Comparison of ENCODE assay signal across 35 cellular contexts in genomic region chr21:14632359-14632758, GRCh38.
"Had no signal": no experiment of that assay in that cellular context is flagged by ENCODE, and none has a peak within 500 bp of the region (broad histone marks: within the 10 kb centered on the region; RNA-seq: fewer than 3 reads in every experiment).

No MANE protein-coding gene starts in this region.

- FAIRE-seq: bronchial epithelial cell, TTC549 had no signal

- H3K4me3 Mint-ChIP-seq: activated CD4-positive, alpha-beta memory T cell treated with anti-CD3 and anti-CD28 coated beads, Interleukin-2, amount 10 ng/mL, durations not matched to agents 7 days and 5 days; activated CD4-positive, alpha-beta T cell treated with anti-CD3 and anti-CD28 coated beads for 36 hours; activated CD4-positive, alpha-beta T cell treated with anti-CD3 and anti-CD28 coated beads, Interleukin-2, amount 10 ng/mL, durations not matched to agents 7 days and 5 days; activated CD8-positive, alpha-beta memory T cell treated with anti-CD3 and anti-CD28 coated beads, Interleukin-2, amount 10 ng/mL, durations not matched to agents 7 days and 5 days; activated CD8-positive, alpha-beta T cell treated with anti-CD3 and anti-CD28 coated beads, Interleukin-2, amount 10 ng/mL, durations not matched to agents 7 days and 5 days; activated naive CD4-positive, alpha-beta T cell treated with anti-CD3 and anti-CD28 coated beads, Interleukin-2, amount 10 ng/mL, durations not matched to agents 7 days and 5 days; activated naive CD4-positive, alpha-beta T cell treated with anti-CD3 and anti-CD28 coated beads, Interleukin-2, amount 50 U/mL, for 24 hours; activated naive CD8-positive, alpha-beta T cell; activated naive CD8-positive, alpha-beta T cell treated with anti-CD3 and anti-CD28 coated beads, Interleukin-2, amount 10 ng/mL, durations not matched to agents 7 days and 5 days; activated naive CD8-positive, alpha-beta T cell treated with anti-CD3 and anti-CD28 coated beads, Interleukin-2, amount 50 U/mL, for 24 hours; activated T-cell treated with anti-CD3 and anti-CD28 coated beads, Interleukin-2, amount 50 U/mL, for 24 hours; brain; central memory CD8-positive, alpha-beta T cell; T-helper 1 cell treated with Interleukin-12 subunit alpha and Interleukin-12 subunit beta and Interleukin-4 antibody, amounts not matched to agents 30 μg/mL and 1 μg/mL, for 36 hours; T-helper 2 cell treated with Interferon-gamma antibody and Interleukin-4, amounts not matched to agents 5 μg/mL and 100 μg/mL, for 36 hours had no signal

- H3K27me3 Mint-ChIP-seq: activated CD4-positive, alpha-beta memory T cell treated with anti-CD3 and anti-CD28 coated beads, Interleukin-2, amount 10 ng/mL, durations not matched to agents 7 days and 5 days; activated CD4-positive, alpha-beta T cell treated with anti-CD3 and anti-CD28 coated beads for 36 hours; activated CD4-positive, alpha-beta T cell treated with anti-CD3 and anti-CD28 coated beads, Interleukin-2, amount 10 ng/mL, durations not matched to agents 7 days and 5 days; activated CD8-positive, alpha-beta memory T cell treated with anti-CD3 and anti-CD28 coated beads, Interleukin-2, amount 10 ng/mL, durations not matched to agents 7 days and 5 days; activated naive CD4-positive, alpha-beta T cell treated with anti-CD3 and anti-CD28 coated beads, Interleukin-2, amount 10 ng/mL, durations not matched to agents 7 days and 5 days; activated naive CD4-positive, alpha-beta T cell treated with anti-CD3 and anti-CD28 coated beads, Interleukin-2, amount 50 U/mL, for 24 hours; activated naive CD8-positive, alpha-beta T cell; activated naive CD8-positive, alpha-beta T cell treated with anti-CD3 and anti-CD28 coated beads, Interleukin-2, amount 10 ng/mL, durations not matched to agents 7 days and 5 days; activated naive CD8-positive, alpha-beta T cell treated with anti-CD3 and anti-CD28 coated beads, Interleukin-2, amount 50 U/mL, for 24 hours; activated T-cell treated with anti-CD3 and anti-CD28 coated beads, Interleukin-2, amount 50 U/mL, for 24 hours; central memory CD8-positive, alpha-beta T cell had no signal

- H3K36me3 Mint-ChIP-seq: activated naive CD4-positive, alpha-beta T cell treated with anti-CD3 and anti-CD28 coated beads, Interleukin-2, amount 50 U/mL, for 24 hours; activated naive CD8-positive, alpha-beta T cell; brain had no signal

- ATAC-seq: activated CD4-positive, alpha-beta T cell treated with anti-CD3 and anti-CD28 coated beads for 36 hours; activated CD4-positive, CD25-positive, alpha-beta regulatory T cell treated with anti-CD3 and anti-CD28 coated beads, Interleukin-2, amount 50 U/mL, for 24 hours; activated CD8-positive, alpha-beta memory T cell treated with anti-CD3 and anti-CD28 coated beads, Interleukin-2, amount 10 ng/mL, durations not matched to agents 7 days and 5 days; activated CD8-positive, alpha-beta T cell treated with anti-CD3 and anti-CD28 coated beads, Interleukin-2, amount 10 ng/mL, durations not matched to agents 7 days and 5 days; activated naive CD8-positive, alpha-beta T cell treated with anti-CD3 and anti-CD28 coated beads, Interleukin-2, amount 50 U/mL, for 24 hours had no signal

- DNase-seq: activated CD4-positive, alpha-beta memory T cell treated with anti-CD3 and anti-CD28 coated beads, Interleukin-2, amount 10 ng/mL, durations not matched to agents 7 days and 5 days; activated CD4-positive, alpha-beta T cell treated with anti-CD3 and anti-CD28 coated beads for 1 hour; activated CD4-positive, alpha-beta T cell treated with anti-CD3 and anti-CD28 coated beads for 36 hours; activated CD4-positive, alpha-beta T cell treated with anti-CD3 and anti-CD28 coated beads for 48 hours; activated CD4-positive, alpha-beta T cell treated with anti-CD3 and anti-CD28 coated beads, Interleukin-2, amount 10 ng/mL, durations not matched to agents 7 days and 5 days; activated CD4-positive, alpha-beta T cell treated with anti-CD3 and anti-CD28 coated beads, Interleukin-2, amount 50 U/mL, for 48 hours; activated CD4-positive, CD25-positive, alpha-beta regulatory T cell; activated CD8-positive, alpha-beta memory T cell treated with anti-CD3 and anti-CD28 coated beads for 24 hours; activated CD8-positive, alpha-beta memory T cell treated with anti-CD3 and anti-CD28 coated beads, Interleukin-2, amount 10 ng/mL, durations not matched to agents 7 days and 5 days; activated CD8-positive, alpha-beta memory T cell treated with anti-CD3 and anti-CD28 coated beads, Interleukin-2, amount 50 U/mL, for 48 hours; activated CD8-positive, alpha-beta T cell treated with anti-CD3 and anti-CD28 coated beads, Interleukin-2, amount 10 ng/mL, durations not matched to agents 7 days and 5 days; activated effector memory CD4-positive, alpha-beta T cell treated with Interleukin-2 at 50 U/mL for 16 hours; activated gamma-delta T cell; activated naive CD4-positive, alpha-beta T cell treated with anti-CD3 and anti-CD28 coated beads, Interleukin-2, amount 10 ng/mL, durations not matched to agents 7 days and 5 days; activated naive CD4-positive, alpha-beta T cell treated with Interleukin-2 at 50 U/mL for 16 hours; activated naive CD8-positive, alpha-beta T cell treated with anti-CD3 and anti-CD28 coated beads, Interleukin-2, amount 10 ng/mL, durations not matched to agents 7 days and 5 days; activated naive CD8-positive, alpha-beta T cell treated with anti-CD3 and anti-CD28 coated beads, Interleukin-2, amount 50 U/mL, for 24 hours; activated T-cell treated with anti-CD3 and anti-CD28 coated beads, Interleukin-2, amount 50 U/mL, for 24 hours; activated T-cell treated with anti-CD3 and anti-CD28 coated beads, Interleukin-2, amount 50 U/mL, for 48 hours; amygdala; anterior cingulate cortex; caudate nucleus; cerebellar nuclear complex; T-helper 2 cell; T-helper 9 cell had no signal

- H3K27ac Mint-ChIP-seq: activated CD4-positive, alpha-beta memory T cell treated with anti-CD3 and anti-CD28 coated beads, Interleukin-2, amount 10 ng/mL, durations not matched to agents 7 days and 5 days; activated CD4-positive, alpha-beta T cell treated with anti-CD3 and anti-CD28 coated beads for 36 hours; activated CD4-positive, alpha-beta T cell treated with anti-CD3 and anti-CD28 coated beads, Interleukin-2, amount 10 ng/mL, durations not matched to agents 7 days and 5 days; activated CD8-positive, alpha-beta memory T cell treated with anti-CD3 and anti-CD28 coated beads, Interleukin-2, amount 10 ng/mL, durations not matched to agents 7 days and 5 days; activated CD8-positive, alpha-beta T cell treated with anti-CD3 and anti-CD28 coated beads, Interleukin-2, amount 10 ng/mL, durations not matched to agents 7 days and 5 days; activated naive CD4-positive, alpha-beta T cell treated with anti-CD3 and anti-CD28 coated beads, Interleukin-2, amount 10 ng/mL, durations not matched to agents 7 days and 5 days; activated naive CD8-positive, alpha-beta T cell treated with anti-CD3 and anti-CD28 coated beads, Interleukin-2, amount 10 ng/mL, durations not matched to agents 7 days and 5 days; activated T-cell treated with anti-CD3 and anti-CD28 coated beads, Interleukin-2, amount 50 U/mL, for 24 hours; activated T-helper 2 cell treated with anti-CD3 and anti-CD28 coated beads, Interferon-gamma antibody, Interleukin-2, Interleukin-4, amounts not matched to agents 10 μg/mL and 5 μg/mL and 100 μg/mL, durations not matched to agents 14 hours and 24 hours and 36 hours; brain; T-helper 2 cell treated with Interferon-gamma antibody and Interleukin-4, amounts not matched to agents 5 μg/mL and 100 μg/mL, for 36 hours had no signal

- H3K9me3 Mint-ChIP-seq: brain; central memory CD8-positive, alpha-beta T cell had no signal
